ENCODE assay signal across 8 cellular contexts in genomic region chr3:119469378-119470189, GRCh38. TPM values are rescaled to one million over a fixed set of nuclear protein-coding genes. Genes with fewer than 3 reads are reported as not detected.
A peak's percentile ranks its signal among the peaks of the same experiment; 100 is the strongest.
DNase-seq lines count a peak whose midpoint lies in the region; ATAC-seq lines count a peak whose summit lies in the region.

No MANE protein-coding gene starts in this region.

- no peaks in the 10 kb centered on the region for H3K27me3 ChIP-seq in BLaER1
- H3K27me3 ChIP-seq in HUES6 (ENCODE audit: control insufficient read depth, insufficient read depth, low read length) = no peaks in the 10 kb centered on the region

- no peaks in the 10 kb centered on the region for H3K27me3 Mint-ChIP-seq in activated T-helper 17 cell treated with anti-CD3 and anti-CD28 coated beads, Interleukin-2, amount 50 U/mL, for 72 hours

- DNase-seq in hepatic stellate cell (ENCODE audit: low spot score) (peak; percentile 21), retina (peak; percentile 1), NK-92 (lab: John Stamatoyannopoulos, UW; ENCODE audit: unreplicated experiment) (no peak), NCI-H2171 (lab: John Stamatoyannopoulos, UW) (no peak)

- H3K4me3 ChIP-seq in BLaER1 = peak overlapping the region; percentile 92
- H3K4me3 ChIP-seq in HUES6 (ENCODE audit: low read depth, low read length) = peak overlapping the region; percentile 99

- H3K36me3 Mint-ChIP-seq in activated T-helper 17 cell treated with anti-CD3 and anti-CD28 coated beads, Interleukin-2, amount 50 U/mL, for 72 hours (ENCODE audit: low read depth) = peaks cover 30% of the 10 kb centered on the region

- peak overlapping the region; percentile 92 for H3K27ac Mint-ChIP-seq in activated T-helper 17 cell treated with anti-CD3 and anti-CD28 coated beads, Interleukin-2, amount 50 U/mL, for 72 hours

- H3K36me3 ChIP-seq in BLaER1 = peaks cover 33% of the 10 kb centered on the region
- peaks cover 21% of the 10 kb centered on the region for H3K36me3 ChIP-seq in HUES6 (ENCODE audit: control insufficient read depth, insufficient read depth, low read length)

- peak; percentile 43 for ATAC-seq in GM19043 (IDR thresholded peaks at IDR 0.05; ENCODE audit: low read depth, unreplicated experiment)
- peak; percentile 65 for ATAC-seq in activated T-helper 17 cell treated with anti-CD3 and anti-CD28 coated beads, Interleukin-2, amount 50 U/mL, for 72 hours (replicated peaks)

- H3K27ac ChIP-seq in BLaER1 (peak overlapping the region; percentile 91), HUES6 (ENCODE audit: low read depth, low read length) (no peak overlapping the region; the same call in 1 of the 2 replicates)

- H4K20me1 ChIP-seq in BLaER1 = 0 out of 2 replicates have a peak, but pooled peaks cover 10% of the 10 kb centered on the region

- H3K4me3 Mint-ChIP-seq in activated T-helper 17 cell treated with anti-CD3 and anti-CD28 coated beads, Interleukin-2, amount 50 U/mL, for 72 hours = peak overlapping the region; percentile 91

- H3K4me1 Mint-ChIP-seq in activated T-helper 17 cell treated with anti-CD3 and anti-CD28 coated beads, Interleukin-2, amount 50 U/mL, for 72 hours = peaks cover 23% of the 10 kb centered on the region

- peak overlapping the region; percentile 99 for H3K4me2 ChIP-seq in BLaER1

- H3K9me3 Mint-ChIP-seq in activated T-helper 17 cell treated with anti-CD3 and anti-CD28 coated beads, Interleukin-2, amount 50 U/mL, for 72 hours = no peaks in the 10 kb centered on the region

- H3K4me1 ChIP-seq in BLaER1 = peaks cover 26% of the 10 kb centered on the region
- H3K4me1 ChIP-seq in HUES6 (ENCODE audit: control insufficient read depth, insufficient read depth, low read length) = peaks cover 12% of the 10 kb centered on the region

- H3K9ac ChIP-seq in BLaER1 = peak overlapping the region; percentile 92
- H3K9ac ChIP-seq in HUES6 (ENCODE audit: low read length) = peak overlapping the region; percentile 80

- H3K9me3 ChIP-seq in BLaER1 (no peaks in the 10 kb centered on the region), HUES6 (ENCODE audit: control insufficient read depth, insufficient read depth, low read depth, low read length) (no peaks in the 10 kb centered on the region)

RNA-seq across cellular contexts. Expression of gene POGLUT1, which starts 0.8 kb away (rescaled TPM):
- total RNA-seq in activated T-helper 17 cell treated with anti-CD3 and anti-CD28 coated beads, Interleukin-2, amount 50 U/mL, for 72 hours = 10 to 100 TPM; 14.2 to 21.0 TPM

RNA-seq across cellular contexts. Expression of gene TMEM39A, which starts 6.2 kb away (rescaled TPM):
- total RNA-seq in activated T-helper 17 cell treated with anti-CD3 and anti-CD28 coated beads, Interleukin-2, amount 50 U/mL, for 72 hours = 10 to 100 TPM; 41.8 to 48.1 TPM

RNA-seq across cellular contexts. Expression of gene TIMMDC1, which starts 28.8 kb away (rescaled TPM):
- total RNA-seq in activated T-helper 17 cell treated with anti-CD3 and anti-CD28 coated beads, Interleukin-2, amount 50 U/mL, for 72 hours = 10 to 100 TPM; 55.6 to 89.7 TPM

Comparison
In these comparisons a context has a peak if more than half of its experiments do, and no peak if none do; other contexts are left out.
1. DNase-seq: peak in hepatic stellate cell (single experiment) and retina (single experiment); none in NK-92 (single experiment) and NCI-H2171 (single experiment).